Comparison of ENCODE assay signal across 31 cellular contexts in the genomic region with DNA sequence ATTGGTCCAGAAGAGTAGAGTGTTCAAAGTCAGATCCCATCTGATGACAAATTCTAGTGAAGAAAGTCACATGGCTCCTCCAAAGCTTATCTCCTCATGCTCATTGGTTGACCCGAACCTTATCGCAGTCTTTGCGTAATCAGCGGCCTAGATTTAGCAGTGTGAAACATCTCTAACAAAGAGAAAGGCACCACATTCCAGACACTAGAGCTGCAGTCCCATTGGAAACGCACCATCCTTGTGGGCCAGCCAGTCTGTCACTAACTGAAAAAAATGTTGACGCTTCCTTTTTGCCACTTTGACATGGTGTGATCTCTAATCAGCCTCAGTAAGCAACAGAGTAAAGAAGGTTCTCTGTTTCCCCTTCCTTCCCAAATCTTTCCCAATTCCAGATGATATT.
"Had no signal": no experiment of that assay in that cellular context is flagged by ENCODE, and none has a peak within 500 bp of the region (broad histone marks: within the 10 kb centered on the region; RNA-seq: fewer than 3 reads in every experiment).

No MANE protein-coding gene starts in this region.

- H3K9me3 ChIP-seq: ovary, psoas muscle, spleen, suprapubic skin, testis, tibial artery, transverse colon, upper lobe of right lung, uterus had no signal

- H3K4me1 Mint-ChIP-seq: naive thymus-derived CD8-positive, alpha-beta T cell; stimulated activated memory B cell treated with anti-CD40 and anti-IgM and Interleukin-4, amounts not matched to agents 10 μg/mL and 1 μg/mL and 100 μg/mL, for 72 hours; stimulated activated naive CD8-positive, alpha-beta T cell treated with anti-CD3 and anti-CD28 coated beads, Interleukin-15, amount 100 ng/mL, for 72 hours had no signal

- H3K27ac Mint-ChIP-seq: natural killer cell treated with Interleukin-12 subunit alpha and Interleukin-12 subunit beta and Interleukin-15 and Interleukin-18, amount 100 ng/mL, for 72 hours; neural progenitor cell; progenitor cell of endocrine pancreas; stimulated activated memory B cell treated with anti-CD40 and anti-IgM and Interleukin-4, amounts not matched to agents 10 μg/mL and 1 μg/mL and 100 μg/mL, for 72 hours; stimulated activated naive CD8-positive, alpha-beta T cell treated with anti-CD3 and anti-CD28 coated beads, Interleukin-15, amount 100 ng/mL, for 72 hours; type B pancreatic cell had no signal

- H3K27me3 ChIP-seq: neural progenitor cell, ovary, spleen, suprapubic skin, testis, tibial artery, transverse colon, upper lobe of right lung, uterus had no signal

- H3K4me3 Mint-ChIP-seq: naive thymus-derived CD8-positive, alpha-beta T cell; natural killer cell treated with Interleukin-12 subunit alpha and Interleukin-12 subunit beta and Interleukin-15 and Interleukin-18, amount 100 ng/mL, for 72 hours; neural progenitor cell; stimulated activated memory B cell treated with anti-CD40 and anti-IgM and Interleukin-4, amounts not matched to agents 10 μg/mL and 1 μg/mL and 100 μg/mL, for 72 hours; stimulated activated naive CD8-positive, alpha-beta T cell treated with anti-CD3 and anti-CD28 coated beads, Interleukin-15, amount 100 ng/mL, for 72 hours; type B pancreatic cell had no signal

- ATAC-seq: naive thymus-derived CD8-positive, alpha-beta T cell; natural killer cell treated with Interleukin-12 subunit alpha and Interleukin-12 subunit beta and Interleukin-15 and Interleukin-18, amount 100 ng/mL, for 72 hours; psoas muscle; sciatic nerve; stimulated activated memory B cell treated with anti-CD40 and anti-IgM and Interleukin-4, amounts not matched to agents 10 μg/mL and 1 μg/mL and 100 μg/mL, for 72 hours; stimulated activated naive CD8-positive, alpha-beta T cell treated with anti-CD3 and anti-CD28 coated beads, Interleukin-15, amount 100 ng/mL, for 72 hours; stimulated activated naive CD8-positive, alpha-beta T cell treated with anti-CD3 and anti-CD28 coated beads, Interleukin-15, Interleukin-2, amounts not matched to agents 100 U/mL and 50 U/mL, for 24 hours; upper lobe of right lung had no signal

- H3K79me2 ChIP-seq: parathyroid adenoma had no signal

- H3K36me3 Mint-ChIP-seq: naive thymus-derived CD8-positive, alpha-beta T cell; natural killer cell treated with Interleukin-12 subunit alpha and Interleukin-12 subunit beta and Interleukin-15 and Interleukin-18, amount 100 ng/mL, for 72 hours; stimulated activated memory B cell treated with anti-CD40 and anti-IgM and Interleukin-4, amounts not matched to agents 10 μg/mL and 1 μg/mL and 100 μg/mL, for 72 hours had no signal

- H3K4me2 ChIP-seq: neural progenitor cell, smooth muscle cell had no signal

- H3K9me3 Mint-ChIP-seq: neural progenitor cell; stimulated activated naive CD8-positive, alpha-beta T cell treated with anti-CD3 and anti-CD28 coated beads, Interleukin-15, amount 100 ng/mL, for 72 hours had no signal

- H3K36me3 ChIP-seq: neural progenitor cell, ovary, spleen, suprapubic skin, tibial artery, transverse colon, upper lobe of right lung, uterus had no signal

- H3K4me1 ChIP-seq: parathyroid adenoma, psoas muscle, spleen, suprapubic skin, testis, tibial artery, transverse colon, upper lobe of right lung, uterus had no signal

- H3K9ac ChIP-seq: neural progenitor cell, parathyroid adenoma had no signal

- H3K27me3 Mint-ChIP-seq: progenitor cell of endocrine pancreas; stimulated activated memory B cell treated with anti-CD40 and anti-IgM and Interleukin-4, amounts not matched to agents 10 μg/mL and 1 μg/mL and 100 μg/mL, for 72 hours; stimulated activated naive CD8-positive, alpha-beta T cell treated with anti-CD3 and anti-CD28 coated beads, Interleukin-15, amount 100 ng/mL, for 72 hours; type B pancreatic cell had no signal

- H3K4me3 ChIP-seq: neural progenitor cell, ovary, psoas muscle, skin epidermis, smooth muscle cell, spleen, suprapubic skin, testis, tibial artery, transverse colon, upper lobe of right lung, uterus had no signal

- DNase-seq: naive thymus-derived CD8-positive, alpha-beta T cell; occipital lobe; ovary; posterior cingulate gyrus; psoas muscle; right cardiac atrium; spleen; stimulated activated CD4-positive, alpha-beta T cell treated with anti-CD3 and anti-CD28 coated beads, Interleukin-12 subunit alpha, Interleukin-12 subunit beta, amount 100 ng/mL, for 4 hours; stimulated activated CD4-positive, alpha-beta T cell treated with anti-CD3 and anti-CD28 coated beads, Interleukin-1b, Interleukin-23, amount 100 ng/mL, for 48 hours; stimulated activated CD4-positive, alpha-beta T cell treated with anti-CD3 and anti-CD28 coated beads, Interleukin-4, amount 100 ng/mL, for 1 hour; stimulated activated CD4-positive, alpha-beta T cell treated with anti-CD3 and anti-CD28 coated beads, Interleukin-4, amount 100 ng/mL, for 4 hours; stimulated activated CD8-positive, alpha-beta memory T cell treated with anti-CD3 and anti-CD28 coated beads, Interleukin-4, amount 100 ng/mL, for 48 hours; stimulated activated naive CD4-positive, alpha-beta T cell; stimulated activated naive CD8-positive, alpha-beta T cell treated with anti-CD3 and anti-CD28 coated beads, Interleukin-15, amount 100 ng/mL, for 72 hours; stimulated activated naive CD8-positive, alpha-beta T cell treated with anti-CD3 and anti-CD28 coated beads, Interleukin-15, Interleukin-2, amounts not matched to agents 100 U/mL and 50 U/mL, for 24 hours; substantia nigra; testis; tibial artery; transverse colon; upper lobe of right lung; uterus had no signal

- H3K27ac ChIP-seq: neural progenitor cell, ovary, parathyroid adenoma, psoas muscle, skin epidermis, spleen, suprapubic skin, testis, tibial artery, transverse colon, upper lobe of right lung, uterus had no signal
